Comparison of ENCODE assay signal across 26 cellular contexts in the genomic region with DNA sequence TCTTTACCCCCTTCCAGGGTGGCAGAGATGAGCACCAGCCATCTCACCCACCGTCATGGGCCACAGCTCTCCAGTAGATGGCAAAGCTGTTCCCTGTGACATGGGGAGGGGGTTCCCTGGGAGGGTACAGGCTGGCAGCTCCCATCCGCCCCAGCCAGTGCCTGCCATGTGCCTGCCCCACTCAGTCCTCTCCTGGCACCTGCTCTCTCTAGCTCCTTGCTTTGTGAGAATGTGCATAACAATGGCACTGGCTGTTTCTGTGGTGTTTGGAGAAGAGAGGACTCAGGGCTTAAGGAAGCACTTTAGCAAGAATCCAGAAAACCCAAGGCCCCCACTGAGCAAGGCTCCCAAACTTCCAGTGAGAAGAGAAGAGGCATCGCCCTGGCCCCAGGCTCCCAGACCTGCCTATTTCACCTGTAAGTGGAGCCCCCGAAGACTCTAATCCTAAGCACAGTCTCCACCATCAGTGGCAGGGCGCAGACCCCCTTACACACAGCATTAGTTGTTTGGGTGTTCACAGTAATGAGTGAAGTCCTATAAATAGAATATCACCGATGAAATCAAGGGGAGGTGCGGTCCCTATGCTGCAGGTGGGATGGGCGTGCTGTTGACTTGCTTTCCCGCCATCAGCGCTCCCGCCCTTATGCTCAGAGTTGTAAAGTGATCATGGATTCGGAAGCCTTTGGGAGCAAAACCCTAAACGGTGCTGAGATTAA.
DNase-seq lines count a peak whose midpoint lies in the region; ATAC-seq and TF ChIP-seq lines count a peak whose summit lies in the region.
"Had no signal": no experiment of that assay in that cellular context is flagged by ENCODE, and none has a peak within 500 bp of the region (broad histone marks: within the 10 kb centered on the region; RNA-seq: fewer than 3 reads in every experiment).

No MANE protein-coding gene starts in this region.

- peaks cover 8% of the 10 kb centered on the region for H3K4me1 ChIP-seq in NT2/D1 (ENCODE audit: insufficient read depth, insufficient read length)
- peaks cover 22% of the 10 kb centered on the region; the same call in 1 of the 2 replicates for H3K4me1 ChIP-seq in iPS-20b (ENCODE audit: insufficient read depth, low read length)
- H3K4me1 ChIP-seq in neural progenitor cell: peaks cover 29% of the 10 kb centered on the region

- no peaks in the 10 kb centered on the region for H3K27me3 ChIP-seq in NT2/D1 (ENCODE audit: insufficient read depth, insufficient read length)
- no peaks in the 10 kb centered on the region for H3K27me3 ChIP-seq in iPS-20b (ENCODE audit: insufficient read depth, low read length)
- H3K27me3 ChIP-seq in neural progenitor cell: no peaks in the 10 kb centered on the region

- H3K36me3 ChIP-seq in NT2/D1 (ENCODE audit: insufficient read depth, insufficient read length, low read length): peaks cover 63% of the 10 kb centered on the region
- peaks cover 67% of the 10 kb centered on the region for H3K36me3 ChIP-seq in iPS-20b (ENCODE audit: insufficient read depth, low read depth, low read length)
- H3K36me3 ChIP-seq in neural progenitor cell: no peaks in the 10 kb centered on the region

- intact Hi-C loops in posterior vena cava (cut with DNase I): loop anchor here in 1 of 2 donors (1.0 kb wide), 1 partner anchor 21 kb away; no protein-coding TSS in a partner anchor

- H3F3A ChIP-seq in neural progenitor cell (ENCODE audit: low read depth): peaks cover 21% of the 10 kb centered on the region

- H4K20me1 ChIP-seq in neural progenitor cell (ENCODE audit: low read depth): peaks cover 40% of the 10 kb centered on the region

- H3K9me3 ChIP-seq in NT2/D1 (ENCODE audit: insufficient read depth, low read length): no peaks in the 10 kb centered on the region
- no peaks in the 10 kb centered on the region for H3K9me3 ChIP-seq in iPS-20b (ENCODE audit: insufficient read depth, low read depth, low read length)
- H3K9me3 ChIP-seq in neural progenitor cell (ENCODE audit: low read depth): no peaks in the 10 kb centered on the region
- H3K9me3 ChIP-seq: A549 had no signal

- no peaks in the 10 kb centered on the region for H3K9me3 Mint-ChIP-seq in neural progenitor cell
- H3K9me3 Mint-ChIP-seq: CD4-positive, alpha-beta T cell had no signal

- no peaks in the 10 kb centered on the region for H3K27me3 Mint-ChIP-seq in neural progenitor cell (ENCODE audit: insufficient read depth, low read depth)
- H3K27me3 Mint-ChIP-seq: B cell; CD4-positive, alpha-beta T cell had no signal

- H3K4me3 Mint-ChIP-seq in neural progenitor cell: no peak overlapping the region
- H3K4me3 Mint-ChIP-seq: B cell; CD4-positive, alpha-beta T cell had no signal

- H3K4me1 Mint-ChIP-seq in neural progenitor cell: peaks cover 28% of the 10 kb centered on the region

- no peak for TF ChIP-seq CTCF in neural progenitor cell (IDR thresholded peaks at IDR 0.05)

- H3K79me2 ChIP-seq in neural progenitor cell (ENCODE audit: low read depth): peaks cover 8% of the 10 kb centered on the region

- no peak overlapping the region for H3K4me3 ChIP-seq in NT2/D1 (ENCODE audit: insufficient read length, low read depth)
- no peak overlapping the region for H3K4me3 ChIP-seq in iPS-20b (ENCODE audit: low read length)
- H3K4me3 ChIP-seq in neural progenitor cell: no peak overlapping the region
- H3K4me3 ChIP-seq: A549, GM12878, SK-N-MC had no signal

- H3K4me2 ChIP-seq in neural progenitor cell: no peak overlapping the region
- H3K4me2 ChIP-seq: A549, KMS-11 had no signal

- no peak for ATAC-seq in HG03442 (IDR thresholded peaks at IDR 0.05; ENCODE audit: unreplicated experiment)
- ATAC-seq: A549, GM12878 had no signal

- H3K9ac ChIP-seq in NT2/D1 (ENCODE audit: insufficient read length, low read depth): no peak overlapping the region
- H3K9ac ChIP-seq in iPS-20b (ENCODE audit: low read depth, low read length): 0 out of 2 replicates have a peak overlapping the region, but pooled peaks have one; percentile 10
- no peak overlapping the region for H3K9ac ChIP-seq in neural progenitor cell
- H3K9ac ChIP-seq: KMS-11 had no signal

- H3K36me3 Mint-ChIP-seq in neural progenitor cell: peaks cover 48% of the 10 kb centered on the region

- H3K27ac Mint-ChIP-seq in neural progenitor cell: no peak overlapping the region
- H3K27ac Mint-ChIP-seq: B cell; CD4-positive, alpha-beta T cell had no signal

- H3K27ac ChIP-seq in iPS-20b (ENCODE audit: low read length) (no peak overlapping the region), neural progenitor cell (no peak overlapping the region)
- H3K27ac ChIP-seq: A549, HL-60, KMS-11, SK-N-MC had no signal

- DNase-seq in ELF-1 (ENCODE audit: low read depth, low spot score) (peak; percentile 36), NT2/D1 (ENCODE audit: low read depth, low spot score) (peak; percentile 38), posterior vena cava (ENCODE audit: low spot score) (peak; percentile 48), glomerular visceral epithelial cell (ENCODE audit: extremely low spot score) (no peak), SIG-M5 (lab: John Stamatoyannopoulos, UW) (no peak), neural progenitor cell (ENCODE audit: low spot score) (no peak)
- DNase-seq: CD4-positive, alpha-beta T cell; COR-L47; DMS79; HCEC 1CT; IMR-90; NCI-H1105 treated with DMSO at 0.1 percent for 48 hours; NCI-H1694; NCI-H2081; NCI-H2171 treated with DMSO at 0.1 percent for 48 hours; NCI-H446; NCI-H526; OCI-M1 had no signal

- H2AFZ ChIP-seq in neural progenitor cell (replicated peaks): no peak overlapping the region

Comparison
In these comparisons a context has a peak if more than half of its experiments do, and no peak if none do; other contexts are left out.
1. DNase-seq: peak in ELF-1 (single experiment), NT2/D1 (single experiment) and posterior vena cava (single experiment); none in glomerular visceral epithelial cell (single experiment), SIG-M5 (single experiment) and neural progenitor cell (single experiment).